18 cellular contexts compared by ENCODE assay signal in genomic region chr2:230785346-230785745, GRCh38.
A peak's percentile ranks its signal among the peaks of the same experiment; 100 is the strongest.
DNase-seq lines count a peak whose midpoint lies in the region; ATAC-seq, FAIRE-seq and TF ChIP-seq lines count a peak whose summit lies in the region.
"Had no signal": no experiment of that assay in that cellular context is flagged by ENCODE, and none has a peak within 500 bp of the region (broad histone marks: within the 10 kb centered on the region; RNA-seq: fewer than 3 reads in every experiment).

No MANE protein-coding gene starts in this region.

- H3K27ac Mint-ChIP-seq in activated B cell treated with CpG ODN at 0.5 μM for 24 hours, result no peak overlapping the region
- peak overlapping the region in 1 of 6 donors; percentile 7 for H3K27ac Mint-ChIP-seq in immature natural killer cell

- no peak overlapping the region for H3K4me2 ChIP-seq in smooth muscle cell
- H3K4me2 ChIP-seq in HepG2 (ENCODE audit: low read depth, low read length), result no peak overlapping the region

- peaks cover 37% of the 10 kb centered on the region for H3K4me1 Mint-ChIP-seq in activated B cell treated with CpG ODN at 0.5 μM for 24 hours
- H3K4me1 Mint-ChIP-seq in immature natural killer cell, result peaks cover 71 to 85% of the 10 kb centered on the region in 2 donors

- peaks cover 74% of the 10 kb centered on the region for H3K36me3 Mint-ChIP-seq in activated B cell treated with CpG ODN at 0.5 μM for 24 hours (ENCODE audit: low read depth)
- peaks cover 26 to 40% (median 32%) of the 10 kb centered on the region in 3 donors for H3K36me3 Mint-ChIP-seq in immature natural killer cell

- TF ChIP-seq EP300 in HepG2 (IDR thresholded peaks at IDR 0.05; ENCODE audit: low read depth in 2 of 2, low read length in 2 of 2), result no peak
- no peak for TF ChIP-seq EP300 in HepG2 (CRISPR knock-in tag; IDR thresholded peaks at IDR 0.05; ENCODE audit: borderline replicate concordance)

- no peak for TF ChIP-seq RAD21 in HepG2 (CRISPR knock-in tag; IDR thresholded peaks at IDR 0.05)

- DNase-seq in heart left ventricle (no peak), left ventricle myocardium superior (no peak), activated B cell treated with CpG ODN at 0.5 μM for 24 hours (no peak), immature natural killer cell (no peak), smooth muscle cell (lab: John Stamatoyannopoulos, UW; ENCODE audit: unreplicated experiment) (no peak), HepG2 (ENCODE audit: low spot score) (no peak), GM12892 (ENCODE audit: insufficient read length) (no peak)
- DNase-seq: activated CD8-positive, alpha-beta memory T cell treated with anti-CD3 and anti-CD28 coated beads, Interleukin-2, amount 50 U/mL, for 48 hours; hippocampal formation; MM.1S; NCI-H1930; NCI-H510A treated with DMSO at 0.1 percent for 48 hours; pancreas; SIG-M5; testis had no signal

- TF ChIP-seq CTCF in heart left ventricle (IDR thresholded peaks at IDR 0.05), result no peak
- no peak for TF ChIP-seq CTCF in activated B cell treated with CpG ODN at 0.5 μM for 24 hours (IDR thresholded peaks at IDR 0.05)
- TF ChIP-seq CTCF in smooth muscle cell (IDR thresholded peaks at IDR 0.05; ENCODE audit: borderline replicate concordance, insufficient read depth, poor library complexity, severe bottlenecking), result no peak
- no peak for TF ChIP-seq CTCF in HepG2 (CRISPR knock-in tag; IDR thresholded peaks at IDR 0.05)

- POLR2A ChIA-PET in activated B cell treated with CpG ODN at 0.5 μM for 24 hours (lab: Charles Lee), result interaction anchor here (0.6 kb wide), 1 partner anchor 122 kb away, joined by 3 read pairs; no protein-coding TSS in a partner anchor
- POLR2A ChIA-PET in HepG2 (lab: Yijun Ruan, JAX), result no interaction called here

- H3K4me3 ChIP-seq in heart left ventricle (no peak overlapping the region), smooth muscle cell (no peak overlapping the region), HepG2 (replicated peaks in 1 of 3; ENCODE audit: insufficient read depth in 1 of 3, low read depth in 2 of 3, low read length in 3 of 3) (no peak overlapping the region)
- H3K4me3 ChIP-seq: pancreas, skin epidermis, testis had no signal

- ATAC-seq in heart left ventricle (peak in 1 of 4 donors; percentile 10), left ventricle myocardium superior (no peak), activated B cell treated with CpG ODN at 0.5 μM for 24 hours (ENCODE audit: low read depth) (no peak), HG03442 (IDR thresholded peaks at IDR 0.05; ENCODE audit: unreplicated experiment) (no peak), HepG2 (no peak)
- ATAC-seq: activated CD4-positive, CD25-positive, alpha-beta regulatory T cell treated with anti-CD3 and anti-CD28 coated beads, Interleukin-2, amount 50 U/mL, for 24 hours; pancreas had no signal

- WGBS in heart left ventricle, 4 donors, result 87 to 91% (median 91%) methylated on average over 6 of the region's 6 CpGs
- 98% methylated on average over 6 of the region's 6 CpGs for WGBS in smooth muscle cell (ENCODE audit: low lambda C conversion rate)
- WGBS in HepG2 (ENCODE audit: low lambda C conversion rate), result 96% methylated on average over 6 of the region's 6 CpGs

- H4K20me1 ChIP-seq in smooth muscle cell (ENCODE audit: low read depth) (no peaks in the 10 kb centered on the region), HepG2 (ENCODE audit: insufficient read depth, low read length) (no peaks in the 10 kb centered on the region)

- H3K9me3 ChIP-seq in heart left ventricle, result peaks cover 0 to 40% (median 12%) of the 10 kb centered on the region in 12 donors
- H3K9me3 ChIP-seq in smooth muscle cell (replicated peaks; ENCODE audit: low read depth), result peaks cover 9% of the 10 kb centered on the region
- peaks cover 20% of the 10 kb centered on the region for H3K9me3 ChIP-seq in HepG2 (ENCODE audit: low read length)
- H3K9me3 ChIP-seq: testis had no signal

- CTCF ChIA-PET in activated B cell treated with CpG ODN at 0.5 μM for 24 hours (lab: Charles Lee), result no interaction called here
- CTCF ChIA-PET in HepG2 (lab: Yijun Ruan, JAX; ENCODE audit: low intra/inter-chr PET ratio, low total read pairs), result no interaction called here

- no peak for FAIRE-seq in HepG2 (lab: Jason Lieb, UNC)
- no peak for FAIRE-seq in GM12892 (lab: Jason Lieb, UNC)
- FAIRE-seq: pancreas had no signal

- no peaks in the 10 kb centered on the region for H3K27me3 Mint-ChIP-seq in activated B cell treated with CpG ODN at 0.5 μM for 24 hours
- peaks cover 2 to 7% (median 3%) of the 10 kb centered on the region in 3 donors for H3K27me3 Mint-ChIP-seq in immature natural killer cell (ENCODE audit: low read depth in 3 of 3)

- H3K9me3 Mint-ChIP-seq in activated B cell treated with CpG ODN at 0.5 μM for 24 hours, result peaks cover 15% of the 10 kb centered on the region
- peaks cover 8 to 12% (median 9%) of the 10 kb centered on the region in 6 donors for H3K9me3 Mint-ChIP-seq in immature natural killer cell

- peaks cover 58% of the 10 kb centered on the region for H3K79me2 ChIP-seq in smooth muscle cell (ENCODE audit: low read depth)
- peaks cover 3% of the 10 kb centered on the region for H3K79me2 ChIP-seq in HepG2 (ENCODE audit: insufficient read depth, low read length)

- H3F3A ChIP-seq in smooth muscle cell (ENCODE audit: low read depth), result peaks cover 4% of the 10 kb centered on the region

- no TSS peak for BruUV-seq in HepG2 (replicated peaks; lab: Mats Ljungman, UMichigan)

- H3K4me1 ChIP-seq in heart left ventricle, result peaks cover 0 to 46% (median 8%) of the 10 kb centered on the region in 12 donors
- H3K4me1 ChIP-seq in smooth muscle cell (ENCODE audit: low read depth), result no peaks in the 10 kb centered on the region
- peaks cover 12% of the 10 kb centered on the region for H3K4me1 ChIP-seq in HepG2 (ENCODE audit: insufficient read depth, low read length)
- H3K4me1 ChIP-seq: pancreas, testis had no signal

- in situ Hi-C loops in HepG2 (cut with HindIII; ENCODE audit: extremely low pct_ligation_motif_present, low pct_unique_long_range_greater_than_20kb), result no loop called here

- H3K4me3 Mint-ChIP-seq in activated B cell treated with CpG ODN at 0.5 μM for 24 hours (peak overlapping the region; percentile 17), immature natural killer cell (peak overlapping the region in 4 of 5 donors; percentile 24 to 76 (median 46))

- H2AFZ ChIP-seq in smooth muscle cell (ENCODE audit: low read depth) (no peak overlapping the region), HepG2 (ENCODE audit: low read length) (no peak overlapping the region)

- intact Hi-C loops in heart left ventricle (cut with DNase I) (no loop called here), left ventricle myocardium superior (cut with micrococcal nuclease) (no loop called here), activated B cell treated with CpG ODN at 0.5 μM for 24 hours (cut with micrococcal nuclease) (no loop called here), HepG2 (cut with micrococcal nuclease; ENCODE audit: unreplicated experiment) (no loop called here)

- H3K27me3 ChIP-seq in heart left ventricle, result no peaks in the 10 kb centered on the region
- no peaks in the 10 kb centered on the region for H3K27me3 ChIP-seq in smooth muscle cell (ENCODE audit: low read depth)
- H3K27me3 ChIP-seq in HepG2 (ENCODE audit: control insufficient read depth in 1 of 2, insufficient read depth in 2 of 2, low read length in 2 of 2), result no peaks in the 10 kb centered on the region
- H3K27me3 ChIP-seq: pancreas, testis had no signal

- H3K36me3 ChIP-seq in heart left ventricle (peaks cover 0 to 24% (median 3%) of the 10 kb centered on the region in 9 donors), smooth muscle cell (ENCODE audit: low read depth) (peaks cover 13% of the 10 kb centered on the region), HepG2 (replicated peaks in 1 of 2; ENCODE audit: control insufficient read depth in 1 of 2, insufficient read depth in 2 of 2, low read length in 2 of 2) (peaks cover 2 to 11% of the 10 kb centered on the region in 2 experiments; a peak in 3 of 5 replicates)
- H3K36me3 ChIP-seq: pancreas had no signal

- peak overlapping the region in 9 of 12 donors; percentile 2 to 62 (median 35) for H3K27ac ChIP-seq in heart left ventricle
- H3K27ac ChIP-seq in smooth muscle cell (ENCODE audit: low read depth), result peak overlapping the region; percentile 58
- no peak overlapping the region for H3K27ac ChIP-seq in HepG2 (ENCODE audit: extremely low read length, insufficient read depth, low read length)
- H3K27ac ChIP-seq: pancreas, testis had no signal

- TF ChIP-seq POLR2A in heart left ventricle (IDR thresholded peaks at IDR 0.05) (no peak), HepG2 (IDR thresholded peaks at IDR 0.05; ENCODE audit: insufficient read depth in 1 of 2, low read depth in 2 of 2, low read length in 2 of 2) (no peak), GM12892 (IDR thresholded peaks at IDR 0.05; ENCODE audit: low read depth, low read length) (no peak)

- H3K9ac ChIP-seq in smooth muscle cell (ENCODE audit: low read depth) (no peak overlapping the region), HepG2 (ENCODE audit: insufficient read depth, low read depth, low read length) (no peak overlapping the region)

TF ChIP-seq in HepG2, 621 proteins besides CTCF, POLR2A, EP300 and RAD21:
- TF ChIP-seq SIX1 (CRISPR knock-in tag; IDR thresholded peaks at IDR 0.05; ENCODE audit: borderline replicate concordance), result no peak
TF ChIP-seq in HepG2: peak in this region for 0.
